ENCODE assay signal across 1 cellular context in genomic region chr17:17028059-17028877, GRCh38.
TF ChIP-seq lines count a peak whose summit lies in the region.

No MANE protein-coding gene starts in this region.

TF ChIP-seq in A549, 52 proteins besides CTCF, POLR2A, EP300 and RAD21 (continued from another document):
- TF ChIP-seq HOXB13 (CRISPR knock-in tag; IDR thresholded peaks at IDR 0.05; ENCODE audit: low read depth) (peak; percentile 84; the same call in 1 of the 2 replicates), RARB (CRISPR knock-in tag; IDR thresholded peaks at IDR 0.05) (peak; percentile 78), CHD4 (IDR thresholded peaks at IDR 0.05; ENCODE audit: borderline replicate concordance) (no peak), JUNB (IDR thresholded peaks at IDR 0.05) (no peak), POLR2AphosphoS2 (conservative IDR thresholded peaks at IDR 0.05; ENCODE audit: low read length) (no peak), EHF (CRISPR knock-in tag; IDR thresholded peaks at IDR 0.05) (peak; percentile 93), ESRRA (IDR thresholded peaks at IDR 0.05; ENCODE audit: borderline replicate concordance, low read length) (peak; percentile 61; the same call in 1 of the 2 replicates), SREBF2 (IDR thresholded peaks at IDR 0.05) (no peak), KDM5A (IDR thresholded peaks at IDR 0.05) (no peak), PHF8 (IDR thresholded peaks at IDR 0.05; ENCODE audit: borderline replicate concordance, low read depth) (no peak), RNF2 (IDR thresholded peaks at IDR 0.05; ENCODE audit: borderline replicate concordance, low read depth) (no peak), MAFK (IDR thresholded peaks at IDR 0.05; ENCODE audit: partially characterized antibody) (peak; percentile 55), HES2 (IDR thresholded peaks at IDR 0.05) (no peak), TP53 (CRISPR knock-in tag; IDR thresholded peaks at IDR 0.05) (no peak; the same call in 1 of the 2 replicates), MYC (IDR thresholded peaks at IDR 0.05; ENCODE audit: borderline replicate concordance, low read length) (peak; percentile 98), CEBPB (IDR thresholded peaks at IDR 0.05) (peak in 1 of 2 experiments; percentile 58; a peak in 3 of 4 replicates), HEYL (CRISPR knock-in tag; IDR thresholded peaks at IDR 0.05) (no peak; the same call in 1 of the 2 replicates), PBX3 (IDR thresholded peaks at IDR 0.05) (peak; percentile 59), REST (IDR thresholded peaks at IDR 0.05) (no peak), USF2 (IDR thresholded peaks at IDR 0.05) (peak; percentile 80), ELK1 (IDR thresholded peaks at IDR 0.05; ENCODE audit: low read depth, low read length) (no peak), MAZ (IDR thresholded peaks at IDR 0.05; ENCODE audit: borderline replicate concordance, low read depth, low read length) (no peak), HOXB5 (CRISPR knock-in tag; IDR thresholded peaks at IDR 0.05) (peak; percentile 95), CBX2 (IDR thresholded peaks at IDR 0.05; ENCODE audit: borderline replicate concordance, low read depth) (no peak), NR3C1 (IDR thresholded peaks at IDR 0.05) (no peak), HDAC2 (IDR thresholded peaks at IDR 0.05) (no peak)
